ENCODE assay signal across 9 cellular contexts in genomic region chr6:134063121-134063965, GRCh38. TPM values are rescaled to one million over a fixed set of nuclear protein-coding genes. Genes with fewer than 3 reads are reported as not detected.
DNase-seq lines count a peak whose midpoint lies in the region; ATAC-seq and TF ChIP-seq lines count a peak whose summit lies in the region.
"Had no signal": no experiment of that assay in that cellular context is flagged by ENCODE, and none has a peak within 500 bp of the region (broad histone marks: within the 10 kb centered on the region; RNA-seq: fewer than 3 reads in every experiment).

No MANE protein-coding gene starts in this region.

- ATAC-seq in SK-N-SH treated with all-trans-retinoic acid at 6 μM for 48 hours (no peak), GM18867 (IDR thresholded peaks at IDR 0.05; ENCODE audit: unreplicated experiment) (no peak), HG03521 (IDR thresholded peaks at IDR 0.05; ENCODE audit: unreplicated experiment) (no peak)

- no peak for TF ChIP-seq EP300 in SK-N-SH (IDR thresholded peaks at IDR 0.05; ENCODE audit: borderline replicate concordance in 1 of 2, low read depth in 1 of 2, low read length in 1 of 2)

- H3F3A ChIP-seq in SK-N-SH (replicated peaks; ENCODE audit: insufficient read depth): peaks cover 12% of the 10 kb centered on the region

- H3K9ac ChIP-seq in SK-N-SH (no peak overlapping the region), iPS-20b (ENCODE audit: low read depth, low read length) (peak overlapping the region; percentile 17; the same call in 1 of the 2 replicates)
- H3K9ac ChIP-seq: BLaER1 treated with 17β-estradiol and CSF1 and Interleukin-3, amounts not matched to agents 10 nM and 100 nM had no signal

- intact Hi-C loops in tibial artery (cut with DNase I; ENCODE audit: low total_unique reads): no loop called here

- no peak for TF ChIP-seq RAD21 in SK-N-SH (IDR thresholded peaks at IDR 0.05; ENCODE audit: low read length)

- no peak overlapping the region for H3K4me2 ChIP-seq in SK-N-SH
- H3K4me2 ChIP-seq: BLaER1 treated with 17β-estradiol and CSF1 and Interleukin-3, amounts not matched to agents 10 nM and 100 nM had no signal

- H3K9me3 ChIP-seq in SK-N-SH (no peaks in the 10 kb centered on the region), SJSA1 (replicated peaks) (no peaks in the 10 kb centered on the region), iPS-20b (ENCODE audit: insufficient read depth, low read depth, low read length) (no peaks in the 10 kb centered on the region), tibial artery (no peaks in the 10 kb centered on the region)
- H3K9me3 ChIP-seq: BLaER1 treated with 17β-estradiol and CSF1 and Interleukin-3, amounts not matched to agents 10 nM and 100 nM had no signal

- H3K36me3 ChIP-seq in SK-N-SH (replicated peaks in 1 of 2; ENCODE audit: control insufficient read depth in 1 of 2, insufficient read depth in 2 of 2, low read length in 1 of 2): no peaks in the 10 kb centered on the region
- no peaks in the 10 kb centered on the region for H3K36me3 ChIP-seq in SJSA1
- no peaks in the 10 kb centered on the region for H3K36me3 ChIP-seq in iPS-20b (ENCODE audit: insufficient read depth, low read depth, low read length)
- no peaks in the 10 kb centered on the region for H3K36me3 ChIP-seq in tibial artery
- H3K36me3 ChIP-seq: BLaER1 treated with 17β-estradiol and CSF1 and Interleukin-3, amounts not matched to agents 10 nM and 100 nM had no signal

- H3K27me3 ChIP-seq in SK-N-SH (ENCODE audit: insufficient read depth): no peaks in the 10 kb centered on the region
- no peaks in the 10 kb centered on the region for H3K27me3 ChIP-seq in SJSA1 (replicated peaks)
- no peaks in the 10 kb centered on the region for H3K27me3 ChIP-seq in iPS-20b (ENCODE audit: insufficient read depth, low read length)
- no peaks in the 10 kb centered on the region for H3K27me3 ChIP-seq in tibial artery
- H3K27me3 ChIP-seq: BLaER1 treated with 17β-estradiol and CSF1 and Interleukin-3, amounts not matched to agents 10 nM and 100 nM had no signal

- no peaks in the 10 kb centered on the region for H3K9me2 ChIP-seq in SK-N-SH

- POLR2A ChIA-PET in SK-N-SH (lab: Yijun Ruan, JAX): no interaction called here

- H2AFZ ChIP-seq in SK-N-SH (ENCODE audit: low read depth): 0 out of 2 replicates have a peak overlapping the region, but pooled peaks have one; percentile 19

- no peak for DNase-seq in SK-N-SH
- DNase-seq in SJSA1 (ENCODE audit: low read depth in 1 of 2, low spot score in 2 of 2): peak in 1 of 2 experiments; percentile 33
- DNase-seq in tibial artery: no peak
- no peak for DNase-seq in D341Med (ENCODE audit: low spot score)

- CTCF ChIA-PET in SK-N-SH (lab: Yijun Ruan, JAX): interaction anchor here (0.6 to 9.8 kb wide), 53 partner anchors 10 to 1713 kb away, joined by 3 to 197 read pairs (median 7); partner anchors contain the start of genes SLC2A12 and TBPL1

- H3K79me2 ChIP-seq in SK-N-SH (ENCODE audit: insufficient read depth): no peaks in the 10 kb centered on the region

- no peak for TF ChIP-seq CTCF in SK-N-SH (IDR thresholded peaks at IDR 0.05)
- no peak for TF ChIP-seq CTCF in tibial artery (IDR thresholded peaks at IDR 0.05)

- H4K20me1 ChIP-seq in SK-N-SH (ENCODE audit: insufficient read depth): no peaks in the 10 kb centered on the region
- H4K20me1 ChIP-seq: BLaER1 treated with 17β-estradiol and CSF1 and Interleukin-3, amounts not matched to agents 10 nM and 100 nM had no signal

- H3K27ac ChIP-seq in SK-N-SH (ENCODE audit: low read depth in 2 of 2, low read length in 1 of 2) (no peak overlapping the region), SJSA1 (peak overlapping the region; percentile 15; the same call in 1 of the 2 replicates), iPS-20b (ENCODE audit: low read length) (peak overlapping the region; percentile 42), tibial artery (peak overlapping the region; percentile 53 to 66)
- H3K27ac ChIP-seq: BLaER1 treated with 17β-estradiol and CSF1 and Interleukin-3, amounts not matched to agents 10 nM and 100 nM had no signal

- H3K4me3 ChIP-seq in SK-N-SH (ENCODE audit: low read depth in 2 of 2, low read length in 1 of 2) (peak overlapping the region in 1 of 2 experiments; percentile 24; a peak in 1 of 4 replicates), SJSA1 (no peak overlapping the region), iPS-20b (ENCODE audit: low read length) (peak overlapping the region; percentile 4; the same call in 1 of the 2 replicates), tibial artery (no peak overlapping the region)
- H3K4me3 ChIP-seq: BLaER1 treated with 17β-estradiol and CSF1 and Interleukin-3, amounts not matched to agents 10 nM and 100 nM had no signal

- H3K4me1 ChIP-seq in SK-N-SH (ENCODE audit: control insufficient read depth in 1 of 2, insufficient read depth in 2 of 2, low read depth in 1 of 2, low read length in 1 of 2) (peaks cover 2 to 16% of the 10 kb centered on the region in 2 experiments; a peak in 2 of 4 replicates), SJSA1 (replicated peaks) (peaks cover 45% of the 10 kb centered on the region), iPS-20b (ENCODE audit: insufficient read depth, low read length) (peaks cover 22% of the 10 kb centered on the region), tibial artery (peaks cover 0 to 41% (median 19%) of the 10 kb centered on the region in 4 donors)

- WGBS in SK-N-SH (ENCODE audit: low lambda C conversion rate): 54% methylated on average over 10 of the region's 10 CpGs

TF ChIP-seq in SK-N-SH, 30 proteins besides CTCF, POLR2A, EP300 and RAD21:
- no peak for TF ChIP-seq RXRA (IDR thresholded peaks at IDR 0.05; ENCODE audit: borderline replicate concordance, low read depth)
- no peak for TF ChIP-seq IRF3 (IDR thresholded peaks at IDR 0.05; ENCODE audit: low read depth, low read length)
- no peak for TF ChIP-seq USF1 (IDR thresholded peaks at IDR 0.05; ENCODE audit: borderline replicate concordance, low read depth)
- TF ChIP-seq FOSL2 (IDR thresholded peaks at IDR 0.05; ENCODE audit: borderline replicate concordance, low read depth): no peak
- no peak for TF ChIP-seq EZH2phosphoT487 (IDR thresholded peaks at IDR 0.05; ENCODE audit: borderline replicate concordance, low read depth)

TF ChIP-seq in SK-N-SH treated with all-trans-retinoic acid at 6 μM for 48 hours, 23 proteins besides CTCF, POLR2A, EP300 and RAD21:
- TF ChIP-seq GLIS3 (CRISPR knock-in tag; IDR thresholded peaks at IDR 0.05): no peak
- TF ChIP-seq ZC3H10 (CRISPR knock-in tag; IDR thresholded peaks at IDR 0.05): no peak
- no peak for TF ChIP-seq TCF4 (CRISPR knock-in tag; IDR thresholded peaks at IDR 0.05; ENCODE audit: borderline replicate concordance)
- TF ChIP-seq PPARA (CRISPR knock-in tag; IDR thresholded peaks at IDR 0.05; ENCODE audit: borderline replicate concordance): no peak

RNA-seq across cellular contexts. Expression of gene SLC2A12, which starts 10.9 kb away (rescaled TPM):
- 0.61 and 0.80 TPM in 2 replicates for polyA plus RNA-seq in SK-N-SH (2012; rRNA removed)
- polyA plus RNA-seq in SK-N-SH (2012; cell fraction: cytosol; rRNA removed): 0.64 and 0.77 TPM in 2 replicates
- polyA plus RNA-seq in SK-N-SH (2012; cell fraction: nucleus; rRNA removed): 0.25 and 0.67 TPM in 2 replicates
- total RNA-seq in SJSA1 (2014; rRNA removed; shearing (Covaris generic)): 0.94 and 4.7 TPM in 2 replicates

Comparison
In these comparisons a context has a peak if more than half of its experiments do, and no peak if none do; other contexts are left out.
1. H3K27ac ChIP-seq: peak in SJSA1 (single experiment), iPS-20b (single experiment) and tibial artery (2 of 2); none in SK-N-SH (0 of 2).